ENCODE assay signal across 8 cellular contexts in the genomic region with DNA sequence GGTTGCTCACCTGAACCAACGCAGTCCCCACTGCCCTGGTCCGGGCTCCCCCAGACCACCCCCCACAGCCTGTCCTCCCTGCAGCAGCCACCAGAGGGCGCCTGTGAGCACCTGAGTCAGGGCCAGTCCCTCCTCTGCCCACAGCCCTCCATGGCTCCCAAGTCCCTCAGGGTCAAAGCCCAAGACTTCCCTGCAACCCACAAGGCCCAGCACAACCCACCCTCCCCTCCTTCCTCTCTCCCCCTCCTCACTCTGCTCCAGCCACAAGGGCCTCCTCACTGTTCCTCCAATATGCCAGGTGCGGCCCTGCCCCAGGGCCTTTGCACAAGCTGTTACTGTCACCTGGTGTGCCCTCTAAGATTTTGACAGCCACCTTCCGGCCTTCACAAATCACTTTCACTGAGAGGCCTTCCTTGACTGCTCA. TPM values are rescaled to one million over a fixed set of nuclear protein-coding genes. Genes with fewer than 3 reads are reported as not detected.
DNase-seq lines count a peak whose midpoint lies in the region; ATAC-seq and TF ChIP-seq lines count a peak whose summit lies in the region.

No MANE protein-coding gene starts in this region.

- peak; percentile 56 for DNase-seq in CD1c-positive myeloid dendritic cell (ENCODE audit: extremely low spot score)
- DNase-seq in RPMI8226: peak; percentile 51
- DNase-seq in activated naive CD4-positive, alpha-beta T cell treated with Interleukin-2 at 50 U/mL for 16 hours: peak; percentile 76
- no peak for DNase-seq in kidney epithelial cell (ENCODE audit: low read depth)
- DNase-seq in stimulated activated CD8-positive, alpha-beta memory T cell treated with anti-CD3 and anti-CD28 coated beads, Interleukin-7, amount 100 ng/mL, for 24 hours (ENCODE audit: low read depth): peak; percentile 58
- DNase-seq in pons (ENCODE audit: low spot score): no peak
- no peak for DNase-seq in SHP77 (lab: John Stamatoyannopoulos, UW)

- ATAC-seq in HG03439 (IDR thresholded peaks at IDR 0.05; ENCODE audit: unreplicated experiment): no peak

- no peak overlapping the region for H3K4me3 ChIP-seq in kidney epithelial cell (ENCODE audit: low read depth, low read length)

- H3K36me3 ChIP-seq in kidney epithelial cell (ENCODE audit: control insufficient read depth, insufficient read depth, low read length): no peaks in the 10 kb centered on the region

- H3K27me3 ChIP-seq in kidney epithelial cell (ENCODE audit: control insufficient read depth, insufficient read depth, low read length): peaks cover 8% of the 10 kb centered on the region

- TF ChIP-seq CTCF in kidney epithelial cell (IDR thresholded peaks at IDR 0.05; ENCODE audit: insufficient read depth, low read length, poor library complexity, severe bottlenecking): peak; percentile 78

RNA-seq across cellular contexts. Expression of a gene that starts 10.9 kb away (rescaled TPM):
- total RNA-seq in kidney epithelial cell: 1.5 and 2.3 TPM in 2 replicates

RNA-seq across cellular contexts. Expression of a gene that starts 31.9 kb away (rescaled TPM):
- not detected in 2 replicates for total RNA-seq in kidney epithelial cell

RNA-seq across cellular contexts. Expression of a gene that starts 39.0 kb away (rescaled TPM):
- total RNA-seq in kidney epithelial cell: 57.0 and 91.7 TPM in 2 replicates

RNA-seq across cellular contexts. Expression of a gene that starts 52.5 kb away (rescaled TPM):
- total RNA-seq in kidney epithelial cell: 59.4 and 78.2 TPM in 2 replicates

Comparison
In these comparisons a context has a peak if more than half of its experiments do, and no peak if none do; other contexts are left out.
1. DNase-seq: peak in CD1c-positive myeloid dendritic cell (single experiment), RPMI8226 (single experiment), activated naive CD4-positive, alpha-beta T cell treated with Interleukin-2 at 50 U/mL for 16 hours (single experiment) and stimulated activated CD8-positive, alpha-beta memory T cell treated with anti-CD3 and anti-CD28 coated beads, Interleukin-7, amount 100 ng/mL, for 24 hours (single experiment); none in kidney epithelial cell (single experiment), pons (single experiment) and SHP77 (0 of 2).